25 cellular contexts compared by ENCODE assay signal in genomic region chr5:127439544-127440096, GRCh38.
"Had no signal": no experiment of that assay in that cellular context is flagged by ENCODE, and none has a peak within 500 bp of the region (broad histone marks: within the 10 kb centered on the region; RNA-seq: fewer than 3 reads in every experiment).

No MANE protein-coding gene starts in this region.

- H3K79me2 ChIP-seq: hepatocyte had no signal

- H3K27ac ChIP-seq: colonic mucosa, epithelial cell of prostate, foreskin keratinocyte, gastroesophageal sphincter, heart left ventricle, hepatocyte, left ventricle myocardium inferior, lower lobe of right lung had no signal

- H3K4me2 ChIP-seq: hepatocyte had no signal

- ATAC-seq: effector memory CD8-positive, alpha-beta T cell; esophagus mucosa; foreskin keratinocyte; gastroesophageal sphincter; left colon; left lobe of liver; lower lobe of right lung; mucosa of descending colon had no signal

- H3K4me3 ChIP-seq: colonic mucosa, gastroesophageal sphincter, heart left ventricle, hepatocyte, left ventricle myocardium inferior, lower lobe of right lung, mucosa of descending colon had no signal

- H3K4me3 Mint-ChIP-seq: dendritic cell treated with granulocyte-macrophage colony-stimulating factor and Interleukin-4, amounts not matched to agents 40 ng/mL and 50 ng/mL, for 4 days; effector memory CD8-positive, alpha-beta T cell; endodermal cell; immature natural killer cell; mesothelial cell of epicardium had no signal

- H3K9me3 ChIP-seq: colonic mucosa, gastroesophageal sphincter, heart left ventricle, left ventricle myocardium inferior, lower lobe of right lung, mucosa of descending colon had no signal

- H3K27me3 Mint-ChIP-seq: dendritic cell treated with granulocyte-macrophage colony-stimulating factor and Interleukin-4, amounts not matched to agents 40 ng/mL and 50 ng/mL, for 4 days had no signal

- H3K4me1 ChIP-seq: colonic mucosa, foreskin keratinocyte, gastroesophageal sphincter, heart left ventricle, lower lobe of right lung had no signal

- H3K9me3 Mint-ChIP-seq: dendritic cell treated with granulocyte-macrophage colony-stimulating factor and Interleukin-4, amounts not matched to agents 40 ng/mL and 50 ng/mL, for 4 days; effector memory CD8-positive, alpha-beta T cell; endodermal cell; immature natural killer cell; mesothelial cell of epicardium had no signal

- H3K4me1 Mint-ChIP-seq: immature natural killer cell, mesothelial cell of epicardium had no signal

- H3K27ac Mint-ChIP-seq: dendritic cell treated with granulocyte-macrophage colony-stimulating factor and Interleukin-4, amounts not matched to agents 40 ng/mL and 50 ng/mL, for 4 days; effector memory CD8-positive, alpha-beta T cell; endodermal cell; immature natural killer cell; mesothelial cell of epicardium had no signal

- H2AFZ ChIP-seq: hepatocyte had no signal

- H3K27me3 ChIP-seq: colonic mucosa, hepatocyte had no signal

- DNase-seq: colonic mucosa; cortex of kidney; effector CD8-positive, alpha-beta T cell; effector memory CD8-positive, alpha-beta T cell; endodermal cell; erythroblast; foreskin keratinocyte; heart left ventricle; hypothalamus; immature natural killer cell; islet precursor cell; kidney; kidney glomerular epithelial cell; left colon; left ventricle myocardium inferior; lower lobe of right lung; mesenchymal stem cell; mucosa of descending colon had no signal

- H3K36me3 Mint-ChIP-seq: immature natural killer cell, mesothelial cell of epicardium had no signal

- H3K36me3 ChIP-seq: colonic mucosa, gastroesophageal sphincter, heart left ventricle, left ventricle myocardium inferior, lower lobe of right lung had no signal
